In the genomic region with DNA sequence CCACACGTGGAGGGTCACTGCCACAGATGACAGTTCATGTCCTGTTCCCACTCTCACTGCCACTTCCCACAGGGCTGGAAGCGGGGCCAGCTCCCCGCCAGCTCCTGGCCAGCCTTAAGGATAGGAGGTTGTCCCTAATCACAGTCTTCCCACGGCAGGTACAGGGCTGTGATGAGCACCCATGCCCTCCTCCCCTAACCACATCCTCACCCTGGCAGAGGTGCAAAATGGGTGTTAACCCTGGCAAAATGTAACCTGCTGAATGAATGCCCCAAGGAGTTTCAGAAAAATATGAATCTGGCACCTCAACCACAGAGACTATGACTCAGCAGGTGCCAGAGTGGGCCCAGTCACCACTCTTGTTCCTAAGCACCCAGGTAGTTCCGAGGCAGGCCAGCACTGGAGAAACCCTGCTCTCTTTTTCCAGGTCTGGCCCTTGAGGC, we compare ENCODE assay signal across 11 cellular contexts.
A peak's percentile ranks its signal among the peaks of the same experiment; 100 is the strongest.
DNase-seq lines count a peak whose midpoint lies in the region; ATAC-seq, FAIRE-seq and TF ChIP-seq lines count a peak whose summit lies in the region.
"Had no signal": no experiment of that assay in that cellular context is flagged by ENCODE, and none has a peak within 500 bp of the region (broad histone marks: within the 10 kb centered on the region; RNA-seq: fewer than 3 reads in every experiment).

No MANE protein-coding gene starts in this region.

- no peak overlapping the region for H3K27ac ChIP-seq in CD4-positive, alpha-beta memory T cell (ENCODE audit: low read depth, low read length)
- no peak overlapping the region for H3K27ac ChIP-seq in GM23248
- peak overlapping the region; percentile 58 for H3K27ac ChIP-seq in keratinocyte (ENCODE audit: control insufficient read depth, insufficient read depth, low read length)
- no peak overlapping the region for H3K27ac ChIP-seq in esophagus squamous epithelium

- in situ Hi-C loops in GM23248 (cut with MboI): no loop called here

- intact Hi-C loops in CD4-positive, alpha-beta memory T cell (cut with micrococcal nuclease): no loop called here
- intact Hi-C loops in esophagus squamous epithelium (cut with DNase I): no loop called here

- H3F3A ChIP-seq in GM23248 (ENCODE audit: insufficient read depth): 0 out of 2 replicates have a peak, but pooled peaks cover 3% of the 10 kb centered on the region

- no peaks in the 10 kb centered on the region for H3K36me3 ChIP-seq in CD4-positive, alpha-beta memory T cell (ENCODE audit: insufficient read depth, low read length)
- H3K36me3 ChIP-seq in GM23248 (ENCODE audit: low read depth) (no peaks in the 10 kb centered on the region), keratinocyte (ENCODE audit: control insufficient read depth in 2 of 2, extremely low read depth in 1 of 2, insufficient read depth in 2 of 2, low read length in 2 of 2) (no peaks in the 10 kb centered on the region), esophagus squamous epithelium (no peaks in the 10 kb centered on the region)

- H3K27me3 ChIP-seq in CD4-positive, alpha-beta memory T cell (ENCODE audit: insufficient read depth, low read length): no peaks in the 10 kb centered on the region
- no peaks in the 10 kb centered on the region for H3K27me3 ChIP-seq in GM23248 (replicated peaks; ENCODE audit: insufficient read depth)
- no peaks in the 10 kb centered on the region for H3K27me3 ChIP-seq in keratinocyte (ENCODE audit: control insufficient read depth, extremely low read depth, insufficient read depth, low read length)
- H3K27me3 ChIP-seq in esophagus squamous epithelium: peaks cover 0 to 18% (median 0%) of the 10 kb centered on the region in 4 donors

- WGBS in GM23248 (ENCODE audit: low coverage in 1 of 2, low lambda C conversion rate in 2 of 2, missing lambda C conversion rate in 2 of 2), 2 experiments: 93 to 100% methylated on average over 5 of the region's 5 CpGs
- 40 to 42% methylated on average over 1 to 4 of the region's 5 CpGs for WGBS in esophagus squamous epithelium, 2 donors

- dilution Hi-C loops in keratinocyte (cut with MboI; ENCODE audit: extremely low pct_ligation_motif_present, low sequenced_read_pairs): no loop called here

- H3K9me3 ChIP-seq in CD4-positive, alpha-beta memory T cell (ENCODE audit: control insufficient read depth in 1 of 2, low read length in 2 of 2): no peaks in the 10 kb centered on the region
- H3K9me3 ChIP-seq in GM23248 (ENCODE audit: low read depth): no peaks in the 10 kb centered on the region
- no peaks in the 10 kb centered on the region for H3K9me3 ChIP-seq in keratinocyte (ENCODE audit: control insufficient read depth, low read depth, low read length)
- no peaks in the 10 kb centered on the region for H3K9me3 ChIP-seq in esophagus squamous epithelium

- peak; percentile 39 for ATAC-seq in activated CD8-positive, alpha-beta T cell treated with anti-CD3 and anti-CD28 coated beads, Interleukin-2, amount 10 ng/mL, durations not matched to agents 7 days and 5 days

- peaks cover 0 to 5% (median 3%) of the 10 kb centered on the region in 8 donors for H3K9me3 Mint-ChIP-seq in CD4-positive, alpha-beta memory T cell
- H3K9me3 Mint-ChIP-seq in activated CD8-positive, alpha-beta T cell treated with anti-CD3 and anti-CD28 coated beads, Interleukin-2, amount 10 ng/mL, durations not matched to agents 7 days and 5 days (ENCODE audit: insufficient read depth): no peaks in the 10 kb centered on the region

- H3K9ac ChIP-seq in GM23248: no peak overlapping the region
- H3K9ac ChIP-seq in keratinocyte (ENCODE audit: control insufficient read depth, extremely low read depth, insufficient read depth, low read length): peak overlapping the region; percentile 47

- no peak overlapping the region for H3K4me3 Mint-ChIP-seq in CD4-positive, alpha-beta memory T cell
- H3K4me3 Mint-ChIP-seq in activated CD8-positive, alpha-beta T cell treated with anti-CD3 and anti-CD28 coated beads, Interleukin-2, amount 10 ng/mL, durations not matched to agents 7 days and 5 days: no peak overlapping the region

- peaks cover 0 to 9% (median 9%) of the 10 kb centered on the region in 4 donors for H3K4me1 Mint-ChIP-seq in CD4-positive, alpha-beta memory T cell
- peaks cover 6% of the 10 kb centered on the region for H3K4me1 Mint-ChIP-seq in activated CD8-positive, alpha-beta T cell treated with anti-CD3 and anti-CD28 coated beads, Interleukin-2, amount 10 ng/mL, durations not matched to agents 7 days and 5 days (ENCODE audit: low read depth)

- H3K27me3 Mint-ChIP-seq in CD4-positive, alpha-beta memory T cell: peaks cover 15 to 25% of the 10 kb centered on the region in 2 donors
- peaks cover 21% of the 10 kb centered on the region for H3K27me3 Mint-ChIP-seq in activated CD8-positive, alpha-beta T cell treated with anti-CD3 and anti-CD28 coated beads, Interleukin-2, amount 10 ng/mL, durations not matched to agents 7 days and 5 days (ENCODE audit: low read depth)

- H3K4me3 ChIP-seq in CD4-positive, alpha-beta memory T cell (ENCODE audit: low read length in 2 of 2): no peak overlapping the region
- H3K4me3 ChIP-seq in GM23248 (no peak overlapping the region), keratinocyte (ENCODE audit: control insufficient read depth in 2 of 3, extremely low read depth in 1 of 3, insufficient read depth in 2 of 3, low read depth in 1 of 3, low read length in 3 of 3) (peak overlapping the region in 1 of 3 experiments; percentile 4), esophagus squamous epithelium (no peak overlapping the region)

- peak overlapping the region in 1 of 7 donors; percentile 7 for H3K27ac Mint-ChIP-seq in CD4-positive, alpha-beta memory T cell
- H3K27ac Mint-ChIP-seq in activated CD8-positive, alpha-beta T cell treated with anti-CD3 and anti-CD28 coated beads, Interleukin-2, amount 10 ng/mL, durations not matched to agents 7 days and 5 days: no peak overlapping the region

- H3K4me2 ChIP-seq in GM23248 (ENCODE audit: unreplicated experiment) (no peak overlapping the region), keratinocyte (ENCODE audit: control insufficient read depth, extremely low read depth, insufficient read depth, low read depth, low read length) (peak overlapping the region; percentile 64)

- no peaks in the 10 kb centered on the region for H4K20me1 ChIP-seq in GM23248 (ENCODE audit: insufficient read depth)
- no peaks in the 10 kb centered on the region for H4K20me1 ChIP-seq in keratinocyte (ENCODE audit: control insufficient read depth, extremely low read depth, insufficient read depth, low read length)

- TF ChIP-seq POLR2A in esophagus squamous epithelium (IDR thresholded peaks at IDR 0.05): no peak

- H3K9me2 ChIP-seq in GM23248 (ENCODE audit: insufficient read depth): no peaks in the 10 kb centered on the region

- H3K36me3 Mint-ChIP-seq in CD4-positive, alpha-beta memory T cell: no peaks in the 10 kb centered on the region
- H3K36me3 Mint-ChIP-seq in activated CD8-positive, alpha-beta T cell treated with anti-CD3 and anti-CD28 coated beads, Interleukin-2, amount 10 ng/mL, durations not matched to agents 7 days and 5 days (ENCODE audit: low read depth): no peaks in the 10 kb centered on the region

- CTCF ChIA-PET in CD4-positive, alpha-beta memory T cell (lab: Charles Lee; ENCODE audit: partially characterized antibody): no interaction called here
- CTCF ChIA-PET in activated CD8-positive, alpha-beta T cell treated with anti-CD3 and anti-CD28 coated beads, Interleukin-2, amount 10 ng/mL, durations not matched to agents 7 days and 5 days (lab: Charles Lee): no interaction called here

- DNase-seq in CD4-positive, alpha-beta memory T cell: peak in 3 of 5 donors; percentile 1 to 42 (median 11)
- DNase-seq in GM23248 (peak; percentile 30), keratinocyte (ENCODE audit: low read depth, low spot score) (peak; percentile 92), hepatic stellate cell (ENCODE audit: low spot score) (no peak), NCI-H748 (lab: John Stamatoyannopoulos, UW; ENCODE audit: unreplicated experiment) (no peak), retina (no peak), esophagus squamous epithelium (lab: John Stamatoyannopoulos, UW) (no peak)
- peak; percentile 21 for DNase-seq in activated CD8-positive, alpha-beta T cell treated with anti-CD3 and anti-CD28 coated beads, Interleukin-2, amount 10 ng/mL, durations not matched to agents 7 days and 5 days
- DNase-seq: NCI-H1417 treated with DMSO at 0.1 percent for 48 hours, NCI-H510A treated with DMSO at 0.1 percent for 48 hours, SHP77 treated with DMSO at 0.1 percent for 48 hours had no signal

- H3K79me2 ChIP-seq in GM23248 (ENCODE audit: insufficient read depth) (no peaks in the 10 kb centered on the region), keratinocyte (ENCODE audit: control insufficient read depth, insufficient read depth, low read length) (no peaks in the 10 kb centered on the region)

- H2AFZ ChIP-seq in GM23248: no peak overlapping the region
- peak overlapping the region; percentile 73 for H2AFZ ChIP-seq in keratinocyte (ENCODE audit: control insufficient read depth, low read length)

- no peaks in the 10 kb centered on the region for H3K9me1 ChIP-seq in keratinocyte (ENCODE audit: control insufficient read depth, extremely low read depth, insufficient read depth, low read length)

- peaks cover 3% of the 10 kb centered on the region for H3K4me1 ChIP-seq in CD4-positive, alpha-beta memory T cell (ENCODE audit: insufficient read depth, low read length)
- H3K4me1 ChIP-seq in GM23248 (ENCODE audit: insufficient read depth) (peaks cover 9% of the 10 kb centered on the region), keratinocyte (ENCODE audit: control insufficient read depth, extremely low read depth, insufficient read depth, low read length) (peaks cover 33% of the 10 kb centered on the region), esophagus squamous epithelium (peaks cover 8 to 34% (median 19%) of the 10 kb centered on the region in 3 donors)

- TF ChIP-seq CTCF in keratinocyte (optimal IDR thresholded peaks at IDR 0.05 in 1 of 3, IDR thresholded peaks at IDR 0.05 in 1 of 3, conservative IDR thresholded peaks at IDR 0.05 in 1 of 3; ENCODE audit: extremely low read depth in 1 of 3, insufficient read depth in 2 of 3, low read length in 3 of 3) (no peak), esophagus squamous epithelium (IDR thresholded peaks at IDR 0.05) (no peak)

- POLR2A ChIA-PET in CD4-positive, alpha-beta memory T cell (lab: Charles Lee; ENCODE audit: partially characterized antibody): no interaction called here
- POLR2A ChIA-PET in activated CD8-positive, alpha-beta T cell treated with anti-CD3 and anti-CD28 coated beads, Interleukin-2, amount 10 ng/mL, durations not matched to agents 7 days and 5 days (lab: Charles Lee): no interaction called here

- peak; percentile 89 for FAIRE-seq in keratinocyte (lab: Jason Lieb, UNC)

Comparison
In these comparisons a context has a peak if more than half of its experiments do, and no peak if none do; other contexts are left out.
1. DNase-seq: peak in CD4-positive, alpha-beta memory T cell (3 of 5), GM23248 (single experiment), activated CD8-positive, alpha-beta T cell treated with anti-CD3 and anti-CD28 coated beads, Interleukin-2, amount 10 ng/mL, durations not matched to agents 7 days and 5 days (single experiment) and keratinocyte (single experiment); none in hepatic stellate cell (single experiment), NCI-H748 (single experiment), retina (single experiment) and esophagus squamous epithelium (single experiment).